Comparison of ENCODE assay signal across 1 cellular context in genomic region chrX:85870585-85870984, GRCh38.
TF ChIP-seq lines count a peak whose summit lies in the region.

No MANE protein-coding gene starts in this region.

TF ChIP-seq in GM23338, 12 proteins besides CTCF, POLR2A, EP300 and RAD21 (continued from another document):
- no peak for TF ChIP-seq JUNB (IDR thresholded peaks at IDR 0.05; ENCODE audit: unreplicated experiment)
